ENCODE assay signal across 1 cellular context in genomic region chr20:62823688-62824475, GRCh38.
TF ChIP-seq lines count a peak whose summit lies in the region.

No MANE protein-coding gene starts in this region.

TF ChIP-seq in HepG2, 621 proteins besides CTCF, POLR2A, EP300 and RAD21 (continued from another document):
- TF ChIP-seq, protein P1, sequence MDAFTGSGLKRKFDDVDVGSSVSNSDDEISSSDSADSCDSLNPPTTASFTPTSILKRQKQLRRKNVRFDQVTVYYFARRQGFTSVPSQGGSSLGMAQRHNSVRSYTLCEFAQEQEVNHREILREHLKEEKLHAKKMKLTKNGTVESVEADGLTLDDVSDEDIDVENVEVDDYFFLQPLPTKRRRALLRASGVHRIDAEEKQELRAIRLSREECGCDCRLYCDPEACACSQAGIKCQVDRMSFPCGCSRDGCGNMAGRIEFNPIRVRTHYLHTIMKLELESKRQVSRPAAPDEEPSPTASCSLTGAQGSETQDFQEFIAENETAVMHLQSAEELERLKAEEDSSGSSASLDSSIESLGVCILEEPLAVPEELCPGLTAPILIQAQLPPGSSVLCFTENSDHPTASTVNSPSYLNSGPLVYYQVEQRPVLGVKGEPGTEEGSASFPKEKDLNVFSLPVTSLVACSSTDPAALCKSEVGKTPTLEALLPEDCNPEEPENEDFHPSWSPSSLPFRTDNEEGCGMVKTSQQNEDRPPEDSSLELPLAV (CRISPR knock-in tag; conservative IDR thresholded peaks at IDR 0.05; ENCODE audit: low read depth) = no peak
- no peak for TF ChIP-seq TCF12 (IDR thresholded peaks at IDR 0.05)
- TF ChIP-seq TCF12 (CRISPR knock-in tag; IDR thresholded peaks at IDR 0.05) = no peak
- 0 out of 2 replicates have a peak, but pooled peaks have one; percentile 24 for TF ChIP-seq NFE2L1 (CRISPR knock-in tag; IDR thresholded peaks at IDR 0.05; ENCODE audit: borderline replicate concordance)
- TF ChIP-seq, protein P2, sequence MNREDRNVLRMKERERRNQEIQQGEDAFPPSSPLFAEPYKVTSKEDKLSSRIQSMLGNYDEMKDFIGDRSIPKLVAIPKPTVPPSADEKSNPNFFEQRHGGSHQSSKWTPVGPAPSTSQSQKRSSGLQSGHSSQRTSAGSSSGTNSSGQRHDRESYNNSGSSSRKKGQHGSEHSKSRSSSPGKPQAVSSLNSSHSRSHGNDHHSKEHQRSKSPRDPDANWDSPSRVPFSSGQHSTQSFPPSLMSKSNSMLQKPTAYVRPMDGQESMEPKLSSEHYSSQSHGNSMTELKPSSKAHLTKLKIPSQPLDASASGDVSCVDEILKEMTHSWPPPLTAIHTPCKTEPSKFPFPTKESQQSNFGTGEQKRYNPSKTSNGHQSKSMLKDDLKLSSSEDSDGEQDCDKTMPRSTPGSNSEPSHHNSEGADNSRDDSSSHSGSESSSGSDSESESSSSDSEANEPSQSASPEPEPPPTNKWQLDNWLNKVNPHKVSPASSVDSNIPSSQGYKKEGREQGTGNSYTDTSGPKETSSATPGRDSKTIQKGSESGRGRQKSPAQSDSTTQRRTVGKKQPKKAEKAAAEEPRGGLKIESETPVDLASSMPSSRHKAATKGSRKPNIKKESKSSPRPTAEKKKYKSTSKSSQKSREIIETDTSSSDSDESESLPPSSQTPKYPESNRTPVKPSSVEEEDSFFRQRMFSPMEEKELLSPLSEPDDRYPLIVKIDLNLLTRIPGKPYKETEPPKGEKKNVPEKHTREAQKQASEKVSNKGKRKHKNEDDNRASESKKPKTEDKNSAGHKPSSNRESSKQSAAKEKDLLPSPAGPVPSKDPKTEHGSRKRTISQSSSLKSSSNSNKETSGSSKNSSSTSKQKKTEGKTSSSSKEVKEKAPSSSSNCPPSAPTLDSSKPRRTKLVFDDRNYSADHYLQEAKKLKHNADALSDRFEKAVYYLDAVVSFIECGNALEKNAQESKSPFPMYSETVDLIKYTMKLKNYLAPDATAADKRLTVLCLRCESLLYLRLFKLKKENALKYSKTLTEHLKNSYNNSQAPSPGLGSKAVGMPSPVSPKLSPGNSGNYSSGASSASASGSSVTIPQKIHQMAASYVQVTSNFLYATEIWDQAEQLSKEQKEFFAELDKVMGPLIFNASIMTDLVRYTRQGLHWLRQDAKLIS (CRISPR knock-in tag; IDR thresholded peaks at IDR 0.05) = no peak
- no peak for TF ChIP-seq ATF7 (IDR thresholded peaks at IDR 0.05)
- peak; percentile 20; the same call in 1 of the 2 replicates for TF ChIP-seq ATF7 (CRISPR knock-in tag; IDR thresholded peaks at IDR 0.05)
- 0 out of 2 replicates have a peak, but pooled peaks have one; percentile 14 for TF ChIP-seq ZNF589 (CRISPR knock-in tag; conservative IDR thresholded peaks at IDR 0.05)
- 0 out of 2 replicates have a peak, but pooled peaks have one; percentile 41 for TF ChIP-seq ZNF788 (CRISPR knock-in tag; IDR thresholded peaks at IDR 0.05; ENCODE audit: borderline replicate concordance)
- peak; percentile 46; the same call in 1 of the 2 replicates for TF ChIP-seq ZNF772 (CRISPR knock-in tag; IDR thresholded peaks at IDR 0.05)
- 0 out of 2 replicates have a peak, but pooled peaks have one; percentile 40 for TF ChIP-seq CERS6 (CRISPR knock-in tag; IDR thresholded peaks at IDR 0.05)
